Comparison of ENCODE assay signal across 14 cellular contexts in the genomic region with DNA sequence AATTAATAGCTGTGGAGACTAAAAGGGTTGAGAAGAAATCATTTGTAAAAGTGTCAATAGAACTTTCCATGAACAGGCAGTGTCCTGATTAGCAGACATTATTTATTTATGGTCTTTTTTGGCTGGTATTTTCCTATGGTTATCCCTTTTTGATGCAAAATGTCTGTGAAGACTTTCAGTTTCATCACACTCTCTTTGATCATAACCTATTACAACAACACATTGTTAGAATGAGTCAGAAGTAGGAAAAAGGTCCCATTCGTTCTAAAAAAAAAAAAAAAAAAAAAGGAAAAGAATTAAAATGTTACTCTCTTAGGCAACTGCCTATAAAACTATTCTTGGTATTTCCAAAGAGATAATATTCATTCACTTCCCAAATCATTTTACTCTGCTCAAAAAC.
A peak's percentile ranks its signal among the peaks of the same experiment; 100 is the strongest.
DNase-seq lines count a peak whose midpoint lies in the region; ATAC-seq and TF ChIP-seq lines count a peak whose summit lies in the region.
"Had no signal": no experiment of that assay in that cellular context is flagged by ENCODE, and none has a peak within 500 bp of the region (broad histone marks: within the 10 kb centered on the region; RNA-seq: fewer than 3 reads in every experiment).

No MANE protein-coding gene starts in this region.

- peaks cover 13% of the 10 kb centered on the region for H3K36me3 Mint-ChIP-seq in MCF 10A (ENCODE audit: insufficient read depth, unreplicated experiment)

- CTCF ChIA-PET in MCF 10A (lab: Yijun Ruan, JAX): interaction anchor here (0.6 to 4.0 kb wide), 5 partner anchors 45 to 172 kb away, joined by 3 to 44 read pairs (median 3); partner anchors contain the start of gene SEMA5B

- H3K27me3 ChIP-seq in breast epithelium: no peaks in the 10 kb centered on the region
- H3K27me3 ChIP-seq: dorsolateral prefrontal cortex had no signal

- H3K27me3 Mint-ChIP-seq in MCF 10A (ENCODE audit: insufficient read depth, unreplicated experiment): no peaks in the 10 kb centered on the region

- peak; percentile 54 for DNase-seq in MCF 10A (ENCODE audit: unreplicated experiment)
- no peak for DNase-seq in breast epithelium (ENCODE audit: low spot score in 2 of 2)
- no peak for DNase-seq in SK-N-MC (ENCODE audit: low read depth, low spot score)
- DNase-seq in fibroblast of the aortic adventitia (ENCODE audit: low read depth): peak; percentile 78
- no peak for DNase-seq in iPS-NIHi11 (ENCODE audit: low spot score)
- no peak for DNase-seq in putamen (ENCODE audit: low spot score)
- no peak for DNase-seq in OCI-M1 (lab: John Stamatoyannopoulos, UW)
- DNase-seq: activated T-cell treated with anti-CD3 and anti-CD28 coated beads, Interleukin-2, amount 50 U/mL, for 1 hour; AML-193; amniotic stem cell; dorsolateral prefrontal cortex; NCI-H1105 treated with DMSO at 0.1 percent for 48 hours had no signal

- TF ChIP-seq POLR2A in breast epithelium (IDR thresholded peaks at IDR 0.05): no peak

- TF ChIP-seq CTCF in MCF 10A (IDR thresholded peaks at IDR 0.05; ENCODE audit: unreplicated experiment): no peak
- TF ChIP-seq CTCF in breast epithelium (IDR thresholded peaks at IDR 0.05): no peak
- TF ChIP-seq CTCF in fibroblast of the aortic adventitia (IDR thresholded peaks at IDR 0.05; ENCODE audit: insufficient read depth, low read length): no peak

- no peaks in the 10 kb centered on the region for H3K4me1 Mint-ChIP-seq in MCF 10A (ENCODE audit: insufficient read depth, unreplicated experiment)

- H3K9me3 ChIP-seq in breast epithelium: no peaks in the 10 kb centered on the region
- H3K9me3 ChIP-seq in SK-N-MC (ENCODE audit: low read depth, low read length): no peaks in the 10 kb centered on the region

- POLR2A ChIA-PET in MCF 10A (lab: Yijun Ruan, JAX): interaction anchor here (0.6 to 1.7 kb wide), 4 partner anchors 49 to 175 kb away, joined by 3 to 6 read pairs (median 4); no protein-coding TSS in a partner anchor

- no peak for ATAC-seq in HG03196 (IDR thresholded peaks at IDR 0.05; ENCODE audit: unreplicated experiment)

- intact Hi-C loops in MCF 10A (cut with micrococcal nuclease) (no loop called here), breast epithelium (cut with DNase I; ENCODE audit: low total_unique reads) (no loop called here)

- no peaks in the 10 kb centered on the region for H3K4me1 ChIP-seq in breast epithelium
- H3K4me1 ChIP-seq: parathyroid adenoma had no signal

- H3K36me3 ChIP-seq in breast epithelium: no peaks in the 10 kb centered on the region
- peaks cover 18% of the 10 kb centered on the region for H3K36me3 ChIP-seq in SK-N-MC (ENCODE audit: insufficient read depth, low read length)

- H3K9me3 Mint-ChIP-seq in MCF 10A (ENCODE audit: unreplicated experiment): peaks cover under 1% of the 10 kb centered on the region

- no TSS peak for BruUV-seq in MCF 10A (replicated peaks; lab: Mats Ljungman, UMichigan)

- no peak overlapping the region for H3K27ac Mint-ChIP-seq in MCF 10A (ENCODE audit: low read depth, unreplicated experiment)

- peak overlapping the region; percentile 2 for H3K9ac ChIP-seq in SK-N-MC (ENCODE audit: insufficient read length)
- H3K9ac ChIP-seq: parathyroid adenoma had no signal

- H3K27ac ChIP-seq in breast epithelium (no peak overlapping the region), SK-N-MC (peak overlapping the region; percentile 40; the same call in 1 of the 2 replicates)
- H3K27ac ChIP-seq: dorsolateral prefrontal cortex, parathyroid adenoma had no signal

- no peak overlapping the region for H3K4me3 Mint-ChIP-seq in MCF 10A (ENCODE audit: unreplicated experiment)

- H3K4me3 ChIP-seq in breast epithelium: no peak overlapping the region
- no peak overlapping the region for H3K4me3 ChIP-seq in SK-N-MC
- no peak overlapping the region for H3K4me3 ChIP-seq in fibroblast of the aortic adventitia (ENCODE audit: low read depth, low read length)
- H3K4me3 ChIP-seq: dorsolateral prefrontal cortex had no signal

Comparison
In these comparisons a context has a peak if more than half of its experiments do, and no peak if none do; other contexts are left out.
1. DNase-seq: peak in MCF 10A (single experiment) and fibroblast of the aortic adventitia (single experiment); none in breast epithelium (0 of 2), SK-N-MC (single experiment), iPS-NIHi11 (single experiment), putamen (single experiment) and OCI-M1 (single experiment).